Comparison of ENCODE assay signal across 13 cellular contexts in genomic region chr5:132389051-132389331, GRCh38. TPM values are rescaled to one million over a fixed set of nuclear protein-coding genes. Genes with fewer than 3 reads are reported as not detected.
DNase-seq lines count a peak whose midpoint lies in the region; ATAC-seq and TF ChIP-seq lines count a peak whose summit lies in the region.
"Had no signal": no experiment of that assay in that cellular context is flagged by ENCODE, and none has a peak within 500 bp of the region (broad histone marks: within the 10 kb centered on the region; RNA-seq: fewer than 3 reads in every experiment).

No MANE protein-coding gene starts in this region.

- no peak for DNase-seq in CD14-positive monocyte (ENCODE audit: low spot score)
- DNase-seq in T-cell = no peak
- peak; percentile 28 for DNase-seq in fibroblast of villous mesenchyme (ENCODE audit: low read depth)
- no peak for DNase-seq in psoas muscle
- no peak for DNase-seq in COLO668 (lab: John Stamatoyannopoulos, UW; ENCODE audit: unreplicated experiment)
- no peak for DNase-seq in NCI-H1930 (lab: John Stamatoyannopoulos, UW)
- no peak for DNase-seq in H9
- DNase-seq: AML-193; effector memory CD8-positive, alpha-beta T cell; natural killer cell; NCI-H510A had no signal

- H3K79me2 ChIP-seq in H9 (ENCODE audit: insufficient read depth, low read length) = no peaks in the 10 kb centered on the region

- H3K27me3 Mint-ChIP-seq in CD14-positive monocyte (ENCODE audit: low read depth in 3 of 3) (no peaks in the 10 kb centered on the region), T-cell (no peaks in the 10 kb centered on the region), H9 (ENCODE audit: low read depth) (no peaks in the 10 kb centered on the region)
- H3K27me3 Mint-ChIP-seq: activated naive CD4-positive, alpha-beta T cell treated with anti-CD3 and anti-CD28 coated beads, Interleukin-2, amount 50 U/mL, for 24 hours; effector memory CD8-positive, alpha-beta T cell had no signal

- H2BK5ac ChIP-seq in H9 (ENCODE audit: insufficient read length, low read length) = no peak overlapping the region

- H4K5ac ChIP-seq in H9 (ENCODE audit: insufficient read length, low read depth, low read length) = no peak overlapping the region

- no peak overlapping the region for H3T11ph ChIP-seq in H9 (ENCODE audit: low read length)

- no peak overlapping the region for H3K56ac ChIP-seq in H9 (ENCODE audit: insufficient read length, low read depth, low read length)

- H4K20me1 ChIP-seq in H9 (ENCODE audit: control insufficient read depth, insufficient read depth, insufficient read length) = no peaks in the 10 kb centered on the region

- H2AFZ ChIP-seq in H9 (ENCODE audit: low read length) = no peak overlapping the region

- H3K14ac ChIP-seq in H9 (ENCODE audit: insufficient read depth, low read length) = no peak overlapping the region

- H3K23me2 ChIP-seq in H9 (ENCODE audit: insufficient read length, low read depth, low read length, poor library complexity, severe bottlenecking) = no peaks in the 10 kb centered on the region

- H3K18ac ChIP-seq in H9 (ENCODE audit: insufficient read length, low read depth, low read length) = no peak overlapping the region

- H2AK5ac ChIP-seq in H9 (ENCODE audit: insufficient read length, low read length) = no peak overlapping the region

- no peak overlapping the region for H2BK15ac ChIP-seq in H9 (ENCODE audit: low read depth, low read length)

- no peak overlapping the region for H2BK12ac ChIP-seq in H9 (ENCODE audit: insufficient read length, low read depth, low read length)

- POLR2A ChIA-PET in T-cell (lab: Charles Lee) = no interaction called here

- H3K4me2 ChIP-seq in H9 (ENCODE audit: insufficient read depth, insufficient read length, low read length) = no peak overlapping the region

- peak overlapping the region in 5 of 7 donors; percentile 18 to 99 (median 73) for H3K27ac Mint-ChIP-seq in CD14-positive monocyte
- H3K27ac Mint-ChIP-seq in T-cell = peak overlapping the region; percentile 28 to 59
- H3K27ac Mint-ChIP-seq in H9 = 0 out of 7 replicates have a peak overlapping the region, but pooled peaks of 1 of the 3 experiments have one; percentile 18
- H3K27ac Mint-ChIP-seq: activated naive CD4-positive, alpha-beta T cell treated with anti-CD3 and anti-CD28 coated beads, Interleukin-2, amount 50 U/mL, for 24 hours; effector memory CD8-positive, alpha-beta T cell had no signal

- no peak overlapping the region for H4K8ac ChIP-seq in H9 (replicated peaks; ENCODE audit: insufficient read length, low read depth, low read length)

- H3K4me1 Mint-ChIP-seq in CD14-positive monocyte = peaks cover 40% of the 10 kb centered on the region
- peaks cover 45 to 78% (median 52%) of the 10 kb centered on the region in 3 donors for H3K4me1 Mint-ChIP-seq in T-cell
- H3K4me1 Mint-ChIP-seq in H9 = peaks cover 8 to 11% of the 10 kb centered on the region in 2 experiments

- no peak overlapping the region for H3K4me3 Mint-ChIP-seq in CD14-positive monocyte
- no peak overlapping the region for H3K4me3 Mint-ChIP-seq in T-cell
- H3K4me3 Mint-ChIP-seq in H9 = no peak overlapping the region
- H3K4me3 Mint-ChIP-seq: activated naive CD4-positive, alpha-beta T cell treated with anti-CD3 and anti-CD28 coated beads, Interleukin-2, amount 50 U/mL, for 24 hours; effector memory CD8-positive, alpha-beta T cell; natural killer cell had no signal

- no peaks in the 10 kb centered on the region for H3K27me3 ChIP-seq in psoas muscle (ENCODE audit: insufficient read depth in 3 of 3, low read length in 2 of 3)
- no peaks in the 10 kb centered on the region for H3K27me3 ChIP-seq in H9 (ENCODE audit: insufficient read depth, low read length)

- peak overlapping the region; percentile 59 for H3K27ac ChIP-seq in psoas muscle
- no peak overlapping the region for H3K27ac ChIP-seq in H9 (ENCODE audit: insufficient read length, low read depth, low read length)

- H3K4me3 ChIP-seq in fibroblast of villous mesenchyme (ENCODE audit: low read depth, low read length) (no peak overlapping the region), psoas muscle (no peak overlapping the region)

- no peak overlapping the region for H2BK120ac ChIP-seq in H9 (ENCODE audit: low read depth, low read length, poor library complexity, severe bottlenecking)

- H3K4me1 ChIP-seq in psoas muscle (peaks cover 39% of the 10 kb centered on the region), H9 (ENCODE audit: insufficient read depth, low read length) (no peaks in the 10 kb centered on the region)

- no peaks in the 10 kb centered on the region for H3K9me3 ChIP-seq in psoas muscle
- H3K9me3 ChIP-seq in H9 (ENCODE audit: control insufficient read depth, low read depth, low read length) = no peaks in the 10 kb centered on the region

- no peak overlapping the region for H3K23ac ChIP-seq in H9 (ENCODE audit: insufficient read length, low read depth, low read length)

- H3K36me3 ChIP-seq in psoas muscle (ENCODE audit: insufficient read depth in 1 of 2, low read depth in 1 of 2) = peaks cover 3 to 97% of the 10 kb centered on the region in 2 donors

- H3K79me1 ChIP-seq in H9 (ENCODE audit: insufficient read depth, low read depth, low read length, poor library complexity, severe bottlenecking) = no peaks in the 10 kb centered on the region

- CTCF ChIA-PET in T-cell (lab: Charles Lee) = interaction anchor here (0.6 to 5.8 kb wide), 3 partner anchors 107 to 112 kb away, joined by 5 to 72 read pairs (median 8); no protein-coding TSS in a partner anchor

- intact Hi-C loops in CD14-positive monocyte (cut with micrococcal nuclease) (loop anchor here (5.0 to 10.0 kb wide), 2 partner anchors 433 to 496 kb away; no protein-coding TSS in a partner anchor), psoas muscle (cut with DNase I) (loop anchor here (2.0 to 5.0 kb wide), 2 partner anchors 112 to 428 kb away; no protein-coding TSS in a partner anchor)

- H3K9me3 Mint-ChIP-seq in CD14-positive monocyte = no peaks in the 10 kb centered on the region
- H3K9me3 Mint-ChIP-seq in T-cell = no peaks in the 10 kb centered on the region
- no peaks in the 10 kb centered on the region for H3K9me3 Mint-ChIP-seq in H9
- H3K9me3 Mint-ChIP-seq: activated naive CD4-positive, alpha-beta T cell treated with anti-CD3 and anti-CD28 coated beads, Interleukin-2, amount 50 U/mL, for 24 hours; effector memory CD8-positive, alpha-beta T cell; natural killer cell had no signal

- 92 to 98% (median 94%) methylated on average over 1 of the region's 1 CpG for WGBS in psoas muscle, 3 donors
- WGBS in H9 (ENCODE audit: extremely low coverage, insufficient read length, low lambda C conversion rate) = no CpG with 5 or more reads among the region's 1 CpG

- H4K91ac ChIP-seq in H9 (ENCODE audit: insufficient read length, low read depth, low read length) = no peak overlapping the region

- TF ChIP-seq CTCF in CD14-positive monocyte (IDR thresholded peaks at IDR 0.05) (no peak), fibroblast of villous mesenchyme (IDR thresholded peaks at IDR 0.05; ENCODE audit: insufficient read depth, low read depth, low read length) (no peak), psoas muscle (IDR thresholded peaks at IDR 0.05) (no peak), H9 (conservative IDR thresholded peaks at IDR 0.05) (no peak)

- ATAC-seq in T-cell (replicated peaks in 1 of 4) = no peak
- no peak for ATAC-seq in psoas muscle
- ATAC-seq in GM19035 (IDR thresholded peaks at IDR 0.05; ENCODE audit: unreplicated experiment) = no peak
- ATAC-seq: effector memory CD8-positive, alpha-beta T cell; natural killer cell had no signal

- no peak overlapping the region for H2BK20ac ChIP-seq in H9 (ENCODE audit: low read depth, low read length, poor library complexity, severe bottlenecking)

- H3K4ac ChIP-seq in H9 (ENCODE audit: low read depth, low read length) = no peak overlapping the region

- no peak overlapping the region for H3K9ac ChIP-seq in H9 (ENCODE audit: extremely low read depth, insufficient read length, low read length)

- peaks cover 18 to 33% of the 10 kb centered on the region in 2 donors for H3K36me3 Mint-ChIP-seq in CD14-positive monocyte
- H3K36me3 Mint-ChIP-seq in T-cell = peaks cover 3% of the 10 kb centered on the region
- H3K36me3 Mint-ChIP-seq in H9 (ENCODE audit: insufficient read depth in 1 of 3, low read depth in 3 of 3) = no peaks in the 10 kb centered on the region; a peak in 1 of 7 replicates
- H3K36me3 Mint-ChIP-seq: natural killer cell had no signal

RNA-seq across cellular contexts. Expression of gene SLC22A5, which starts 19.5 kb away (rescaled TPM):
- polyA plus RNA-seq in CD14-positive monocyte = 1 to 10 TPM; 2.4 to 3.5 TPM
- total RNA-seq in T-cell = 10 to 100 TPM in 2 of 5 donors, 1 to 10 TPM in 3; 4.8 to 14.0 (median 7.6) TPM
- total RNA-seq in fibroblast of villous mesenchyme = 5.8 and 7.3 TPM in 2 replicates
- total RNA-seq in psoas muscle = 100 to 1,000 TPM in 1 of 4 donors, 10 to 100 TPM in 3; 26.6 to 145 (median 74.7) TPM
- polyA plus RNA-seq in psoas muscle = 10 to 100 TPM; 37.7 to 93.7 (median 60.6) TPM
- total RNA-seq in H9 (2021) = 3.4 and 3.9 TPM in 2 replicates
